8 cellular contexts compared by ENCODE assay signal in genomic region chr11:535519-536454, GRCh38. TPM values are rescaled to one million over a fixed set of nuclear protein-coding genes. Genes with fewer than 3 reads are reported as not detected.
A peak's percentile ranks its signal among the peaks of the same experiment; 100 is the strongest.
DNase-seq lines count a peak whose midpoint lies in the region; ATAC-seq and TF ChIP-seq lines count a peak whose summit lies in the region.

TSS of gene HRAS (minus strand) at chr11:535576.

- no peak for TF ChIP-seq CTCF in Calu3 (IDR thresholded peaks at IDR 0.05; ENCODE audit: unreplicated experiment)
- TF ChIP-seq CTCF in epithelial cell of esophagus (IDR thresholded peaks at IDR 0.05; ENCODE audit: insufficient read depth, low read depth, low read length, missing control alignments): no peak

- peak within 1 kb of the TSS; percentile 90 for H3K4me3 Mint-ChIP-seq in Calu3 (ENCODE audit: low read depth, unreplicated experiment)

- H3K36me3 Mint-ChIP-seq in Calu3 (ENCODE audit: insufficient read depth, unreplicated experiment): peaks cover 56% of the 10 kb centered on the region

- peak; percentile 68 for ATAC-seq in GM21515 (IDR thresholded peaks at IDR 0.05; ENCODE audit: unreplicated experiment)

- intact Hi-C loops in Calu3 (cut with micrococcal nuclease; ENCODE audit: unreplicated experiment): no loop called here

- H3K4me1 Mint-ChIP-seq in Calu3 (ENCODE audit: low read depth, unreplicated experiment): peaks cover 7% of the 10 kb centered on the region

- H3K9me3 Mint-ChIP-seq in Calu3 (ENCODE audit: low read depth, unreplicated experiment): no peaks in the 10 kb centered on the region

- H3K27me3 Mint-ChIP-seq in Calu3 (ENCODE audit: unreplicated experiment): no peaks in the 10 kb centered on the region

- CTCF ChIA-PET in Calu3 (lab: Charles Lee): interaction anchor here (0.6 to 2.1 kb wide), 4 partner anchors 15 to 40 kb away, joined by 3 to 6 read pairs (median 5); partner anchors contain the start of gene PHRF1

- BruUV-seq in Calu3 (replicated peaks; lab: Mats Ljungman, UMichigan): no TSS peak

- DNase-seq in Calu3 (peak; percentile 98), HuH-7.5 (ENCODE audit: low spot score) (peak; percentile 99), OCI-M1 (lab: John Stamatoyannopoulos, UW) (peak; percentile 97), activated T-cell treated with anti-CD3 and anti-CD28 coated beads for 24 hours (ENCODE audit: low read depth) (peak; percentile 95), epithelial cell of esophagus (ENCODE audit: low read depth) (peak; percentile 96), mucosa of gallbladder (ENCODE audit: low spot score) (peak; percentile 94)
- DNase-seq in stimulated activated CD8-positive, alpha-beta memory T cell treated with anti-CD3 and anti-CD28 coated beads, Interleukin-4, amount 100 ng/mL, for 24 hours (ENCODE audit: low read depth): peak; percentile 90

- H3K4me3 ChIP-seq in epithelial cell of esophagus (ENCODE audit: low read length): peak within 1 kb of the TSS; percentile 76

- H3K27ac Mint-ChIP-seq in Calu3 (ENCODE audit: unreplicated experiment): peak within 1 kb of the TSS; percentile 89

RNA-seq across cellular contexts. Expression of gene HRAS, which starts in this region (rescaled TPM):
- total RNA-seq in Calu3 (2022) (42.1 and 47.9 TPM in 2 replicates), mucosa of gallbladder (51.1 TPM)

Comparison
In these comparisons a context has a peak if more than half of its experiments do, and no peak if none do; other contexts are left out.
1. Peak in every context shown above with its lines: DNase-seq, ATAC-seq and H3K4me3 ChIP-seq.